ENCODE assay signal across 2 cellular contexts in genomic region chr11:135027461-135027860, GRCh38.
TF ChIP-seq lines count a peak whose summit lies in the region.

No MANE protein-coding gene starts in this region.

TF ChIP-seq in SK-N-SH, 30 proteins besides CTCF, POLR2A, EP300 and RAD21 (continued from another document):
- TF ChIP-seq, protein P1, sequence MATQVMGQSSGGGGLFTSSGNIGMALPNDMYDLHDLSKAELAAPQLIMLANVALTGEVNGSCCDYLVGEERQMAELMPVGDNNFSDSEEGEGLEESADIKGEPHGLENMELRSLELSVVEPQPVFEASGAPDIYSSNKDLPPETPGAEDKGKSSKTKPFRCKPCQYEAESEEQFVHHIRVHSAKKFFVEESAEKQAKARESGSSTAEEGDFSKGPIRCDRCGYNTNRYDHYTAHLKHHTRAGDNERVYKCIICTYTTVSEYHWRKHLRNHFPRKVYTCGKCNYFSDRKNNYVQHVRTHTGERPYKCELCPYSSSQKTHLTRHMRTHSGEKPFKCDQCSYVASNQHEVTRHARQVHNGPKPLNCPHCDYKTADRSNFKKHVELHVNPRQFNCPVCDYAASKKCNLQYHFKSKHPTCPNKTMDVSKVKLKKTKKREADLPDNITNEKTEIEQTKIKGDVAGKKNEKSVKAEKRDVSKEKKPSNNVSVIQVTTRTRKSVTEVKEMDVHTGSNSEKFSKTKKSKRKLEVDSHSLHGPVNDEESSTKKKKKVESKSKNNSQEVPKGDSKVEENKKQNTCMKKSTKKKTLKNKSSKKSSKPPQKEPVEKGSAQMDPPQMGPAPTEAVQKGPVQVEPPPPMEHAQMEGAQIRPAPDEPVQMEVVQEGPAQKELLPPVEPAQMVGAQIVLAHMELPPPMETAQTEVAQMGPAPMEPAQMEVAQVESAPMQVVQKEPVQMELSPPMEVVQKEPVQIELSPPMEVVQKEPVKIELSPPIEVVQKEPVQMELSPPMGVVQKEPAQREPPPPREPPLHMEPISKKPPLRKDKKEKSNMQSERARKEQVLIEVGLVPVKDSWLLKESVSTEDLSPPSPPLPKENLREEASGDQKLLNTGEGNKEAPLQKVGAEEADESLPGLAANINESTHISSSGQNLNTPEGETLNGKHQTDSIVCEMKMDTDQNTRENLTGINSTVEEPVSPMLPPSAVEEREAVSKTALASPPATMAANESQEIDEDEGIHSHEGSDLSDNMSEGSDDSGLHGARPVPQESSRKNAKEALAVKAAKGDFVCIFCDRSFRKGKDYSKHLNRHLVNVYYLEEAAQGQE (IDR thresholded peaks at IDR 0.05; ENCODE audit: low read depth, low read length): peak; percentile 91

TF ChIP-seq in SK-N-SH treated with all-trans-retinoic acid at 6 μM for 48 hours, 23 proteins besides CTCF, POLR2A, EP300 and RAD21 (continued from another document):
- TF ChIP-seq, protein P2, sequence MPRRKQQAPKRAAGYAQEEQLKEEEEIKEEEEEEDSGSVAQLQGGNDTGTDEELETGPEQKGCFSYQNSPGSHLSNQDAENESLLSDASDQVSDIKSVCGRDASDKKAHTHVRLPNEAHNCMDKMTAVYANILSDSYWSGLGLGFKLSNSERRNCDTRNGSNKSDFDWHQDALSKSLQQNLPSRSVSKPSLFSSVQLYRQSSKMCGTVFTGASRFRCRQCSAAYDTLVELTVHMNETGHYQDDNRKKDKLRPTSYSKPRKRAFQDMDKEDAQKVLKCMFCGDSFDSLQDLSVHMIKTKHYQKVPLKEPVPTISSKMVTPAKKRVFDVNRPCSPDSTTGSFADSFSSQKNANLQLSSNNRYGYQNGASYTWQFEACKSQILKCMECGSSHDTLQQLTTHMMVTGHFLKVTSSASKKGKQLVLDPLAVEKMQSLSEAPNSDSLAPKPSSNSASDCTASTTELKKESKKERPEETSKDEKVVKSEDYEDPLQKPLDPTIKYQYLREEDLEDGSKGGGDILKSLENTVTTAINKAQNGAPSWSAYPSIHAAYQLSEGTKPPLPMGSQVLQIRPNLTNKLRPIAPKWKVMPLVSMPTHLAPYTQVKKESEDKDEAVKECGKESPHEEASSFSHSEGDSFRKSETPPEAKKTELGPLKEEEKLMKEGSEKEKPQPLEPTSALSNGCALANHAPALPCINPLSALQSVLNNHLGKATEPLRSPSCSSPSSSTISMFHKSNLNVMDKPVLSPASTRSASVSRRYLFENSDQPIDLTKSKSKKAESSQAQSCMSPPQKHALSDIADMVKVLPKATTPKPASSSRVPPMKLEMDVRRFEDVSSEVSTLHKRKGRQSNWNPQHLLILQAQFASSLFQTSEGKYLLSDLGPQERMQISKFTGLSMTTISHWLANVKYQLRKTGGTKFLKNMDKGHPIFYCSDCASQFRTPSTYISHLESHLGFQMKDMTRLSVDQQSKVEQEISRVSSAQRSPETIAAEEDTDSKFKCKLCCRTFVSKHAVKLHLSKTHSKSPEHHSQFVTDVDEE (CRISPR knock-in tag; IDR thresholded peaks at IDR 0.05): no peak
- TF ChIP-seq PATZ1 (CRISPR knock-in tag; IDR thresholded peaks at IDR 0.05; ENCODE audit: borderline replicate concordance) (no peak), ISL1 (CRISPR knock-in tag; IDR thresholded peaks at IDR 0.05) (no peak), POU6F1 (CRISPR knock-in tag; IDR thresholded peaks at IDR 0.05; ENCODE audit: borderline replicate concordance, low read depth) (no peak), SNAI2 (CRISPR knock-in tag; IDR thresholded peaks at IDR 0.05) (no peak), CSDC2 (CRISPR knock-in tag; IDR thresholded peaks at IDR 0.05) (no peak), TCF4 (CRISPR knock-in tag; IDR thresholded peaks at IDR 0.05; ENCODE audit: borderline replicate concordance) (no peak), ESRRG (CRISPR knock-in tag; IDR thresholded peaks at IDR 0.05) (no peak), GLIS3 (CRISPR knock-in tag; IDR thresholded peaks at IDR 0.05) (no peak)
